Comparison of ENCODE assay signal across 11 cellular contexts in genomic region chr7:74029991-74030415, GRCh38. TPM values are rescaled to one million over a fixed set of nuclear protein-coding genes. Genes with fewer than 3 reads are reported as not detected.
DNase-seq lines count a peak whose midpoint lies in the region; ATAC-seq and TF ChIP-seq lines count a peak whose summit lies in the region.
"Had no signal": no experiment of that assay in that cellular context is flagged by ENCODE, and none has a peak within 500 bp of the region (broad histone marks: within the 10 kb centered on the region; RNA-seq: fewer than 3 reads in every experiment).

No MANE protein-coding gene starts in this region.

- H3K27me3 ChIP-seq in dorsolateral prefrontal cortex (peaks cover 0 to 4% (median 0%) of the 10 kb centered on the region in 45 donors), tibial artery (no peaks in the 10 kb centered on the region)

- H3K4me1 ChIP-seq in tibial artery, result peaks cover 3 to 87% (median 69%) of the 10 kb centered on the region in 4 donors

- intact Hi-C loops in dorsolateral prefrontal cortex (cut with DNase I), result loop anchor here (5.0 to 10.0 kb wide), 2 partner anchors 32 to 165 kb away; partner anchors contain the start of gene TMEM270 (in 1 of the 2)
- intact Hi-C loops in tibial artery (cut with DNase I; ENCODE audit: low total_unique reads), result loop anchor here (2.0 to 10.0 kb wide), 2 partner anchors 135 to 285 kb away; no protein-coding TSS in a partner anchor
- intact Hi-C loops in natural killer cell (cut with micrococcal nuclease), result no loop called here

- no peaks in the 10 kb centered on the region for H3K9me3 ChIP-seq in tibial artery

- no peak overlapping the region for H3K4me3 Mint-ChIP-seq in natural killer cell
- H3K4me3 Mint-ChIP-seq: activated T-cell treated with anti-CD3 and anti-CD28 coated beads, Interleukin-2, amount 50 U/mL, for 4 hours had no signal

- no peaks in the 10 kb centered on the region for H3K36me3 Mint-ChIP-seq in natural killer cell

- H3K4me3 ChIP-seq in dorsolateral prefrontal cortex, result peak overlapping the region in 36 of 59 donors; percentile 1 to 72 (median 60)
- H3K4me3 ChIP-seq in tibial artery, result peak overlapping the region; percentile 80 to 93

- peaks cover 5 to 11% (median 8%) of the 10 kb centered on the region in 3 donors for H3K36me3 ChIP-seq in tibial artery

- ATAC-seq in HG02973 (IDR thresholded peaks at IDR 0.05; ENCODE audit: unreplicated experiment) (no peak), natural killer cell (no peak)
- ATAC-seq: activated T-cell treated with anti-CD3 and anti-CD28 coated beads, Interleukin-2, amount 50 U/mL, for 4 hours had no signal

- peaks cover 34 to 38% of the 10 kb centered on the region in 2 donors for H3K27me3 Mint-ChIP-seq in natural killer cell (ENCODE audit: low read depth in 2 of 2)

- H3K27ac ChIP-seq in dorsolateral prefrontal cortex (peak overlapping the region in 42 of 59 donors; percentile 11 to 93 (median 72)), tibial artery (peak overlapping the region; percentile 98)

- TF ChIP-seq CTCF in dorsolateral prefrontal cortex (IDR thresholded peaks at IDR 0.05 in 54 of 56, conservative IDR thresholded peaks at IDR 0.05 in 2 of 56; ENCODE audit: low read depth in 1 of 56, partially characterized antibody in 56 of 56) (no peak), tibial artery (IDR thresholded peaks at IDR 0.05) (no peak), natural killer cell (IDR thresholded peaks at IDR 0.05) (no peak)

- DNase-seq in M059J (ENCODE audit: low read depth) (peak; percentile 41), dorsolateral prefrontal cortex (peak in 1 of 10 donors; percentile 26), myocyte (ENCODE audit: low read depth) (peak; percentile 67), tibial artery (no peak), NCI-H345 treated with DMSO at 0.1 percent for 48 hours (lab: John Stamatoyannopoulos, UW; ENCODE audit: unreplicated experiment) (no peak), SHP77 treated with DMSO at 0.1 percent for 48 hours (lab: John Stamatoyannopoulos, UW) (no peak), natural killer cell (no peak)
- DNase-seq: activated T-cell treated with anti-CD3 and anti-CD28 coated beads, Interleukin-2, amount 50 U/mL, for 4 hours; DMS79 treated with DMSO at 0.1 percent for 48 hours had no signal

- no peak overlapping the region for H3K27ac Mint-ChIP-seq in natural killer cell
- H3K27ac Mint-ChIP-seq: progenitor cell of endocrine pancreas had no signal

- no peaks in the 10 kb centered on the region for H3K9me3 Mint-ChIP-seq in natural killer cell
- H3K9me3 Mint-ChIP-seq: activated T-cell treated with anti-CD3 and anti-CD28 coated beads, Interleukin-2, amount 50 U/mL, for 4 hours had no signal

- H3K4me1 Mint-ChIP-seq in natural killer cell, result peaks cover 20 to 30% of the 10 kb centered on the region in 2 donors

RNA-seq across cellular contexts. Expression of gene ELN, which starts 2.0 kb away (rescaled TPM):
- total RNA-seq in M059J (2014; rRNA removed; shearing (Covaris generic)), result 26.2 and 65.2 TPM in 2 replicates
- 10 to 100 TPM in 117 of 120 experiments, 1 to 10 TPM in 3; 8.1 to 58.9 (median 19.5) TPM for total RNA-seq in dorsolateral prefrontal cortex
- 12.1 and 16.6 TPM in 2 replicates for total RNA-seq in myocyte
- polyA plus RNA-seq in myocyte (2012), result 141 TPM
- under 1 TPM in 1 of 3 donors, not detected in 2; 0.75 TPM for total RNA-seq in natural killer cell

RNA-seq across cellular contexts. Expression of gene LIMK1, which starts 53.6 kb away (rescaled TPM):
- 55.1 and 105 TPM in 2 replicates for total RNA-seq in M059J (2014; rRNA removed; shearing (Covaris generic))
- 100 to 1,000 TPM in 79 of 120 experiments, 10 to 100 TPM in 41; 39.1 to 162 (median 111) TPM for total RNA-seq in dorsolateral prefrontal cortex
- total RNA-seq in myocyte, result 47.8 and 49.9 TPM in 2 replicates
- polyA plus RNA-seq in myocyte (2012), result 79.3 TPM
- 10 to 100 TPM; 54.0 to 66.0 (median 55.0) TPM for total RNA-seq in natural killer cell

Comparison
In these comparisons a context has a peak if more than half of its experiments do, and no peak if none do; other contexts are left out.
1. DNase-seq: peak in M059J (single experiment) and myocyte (single experiment); none in tibial artery (0 of 2), NCI-H345 treated with DMSO at 0.1 percent for 48 hours (single experiment), SHP77 treated with DMSO at 0.1 percent for 48 hours (single experiment) and natural killer cell (single experiment).